8 cellular contexts compared by ENCODE assay signal in genomic region chr15:75452968-75453702, GRCh38. TPM values are rescaled to one million over a fixed set of nuclear protein-coding genes. Genes with fewer than 3 reads are reported as not detected.
DNase-seq lines count a peak whose midpoint lies in the region; ATAC-seq and TF ChIP-seq lines count a peak whose summit lies in the region.

No MANE protein-coding gene starts in this region.

- peak; percentile 49 for TF ChIP-seq CTCF in GM13976 (IDR thresholded peaks at IDR 0.05; ENCODE audit: borderline replicate concordance, control extremely low read depth, extremely low read depth, insufficient read depth, missing control alignments)
- TF ChIP-seq CTCF in mucosa of descending colon (IDR thresholded peaks at IDR 0.05), result no peak

- ATAC-seq in mucosa of descending colon (no peak), HG03175 (IDR thresholded peaks at IDR 0.05; ENCODE audit: unreplicated experiment) (no peak), GM21723 (IDR thresholded peaks at IDR 0.05; ENCODE audit: unreplicated experiment) (no peak)

- intact Hi-C loops in mucosa of descending colon (cut with DNase I, micrococcal nuclease), result loop anchor here in 1 of 2 donors (10.0 kb wide), 1 partner anchor 192 kb away; the partner anchor contains the start of genes IMP3 and SNX33

- peak overlapping the region; percentile 27 for H3K4me3 ChIP-seq in mucosa of descending colon

- DNase-seq in GM13976 (ENCODE audit: low spot score), result no peak
- DNase-seq in NCI-H2196 (lab: John Stamatoyannopoulos, UW; ENCODE audit: unreplicated experiment), result peak; percentile 24
- DNase-seq in activated CD4-positive, alpha-beta T cell treated with anti-CD3 and anti-CD28 coated beads, Interleukin-2, amount 50 U/mL, for 1 hour, result peak; percentile 30
- peak; percentile 15 to 47 for DNase-seq in dermis microvascular lymphatic vessel endothelial cell (ENCODE audit: low read depth in 2 of 2)
- DNase-seq in mucosa of descending colon, result peak; percentile 60 to 83 (median 76)
- DNase-seq in stimulated activated CD8-positive, alpha-beta memory T cell treated with anti-CD3 and anti-CD28 coated beads, Interleukin-2, amount 100 ng/mL, for 48 hours (ENCODE audit: low read depth in 2 of 2), result peak; percentile 51 to 67

- peaks cover 10% of the 10 kb centered on the region for H3K4me1 ChIP-seq in mucosa of descending colon (ENCODE audit: low read depth)

- H3K36me3 ChIP-seq in mucosa of descending colon (ENCODE audit: low read depth), result peaks cover 4% of the 10 kb centered on the region

- H3K9me3 ChIP-seq in mucosa of descending colon, result no peaks in the 10 kb centered on the region

- in situ Hi-C loops in GM13976 (cut with MboI; ENCODE audit: low sequenced_read_pairs, unreplicated experiment), result no loop called here

RNA-seq across cellular contexts. Expression of gene SIN3A, which starts 1.6 kb away (rescaled TPM):
- 23.1 and 29.6 TPM in 2 replicates for total RNA-seq in dermis microvascular lymphatic vessel endothelial cell
- total RNA-seq in mucosa of descending colon, result 10 to 100 TPM; 52.6 to 75.3 (median 60.6) TPM
